2 cellular contexts compared by ENCODE assay signal in genomic region chr2:181419124-181419855, GRCh38.
TF ChIP-seq lines count a peak whose summit lies in the region.

No MANE protein-coding gene starts in this region.

TF ChIP-seq in GM12878, 131 proteins besides CTCF, POLR2A, EP300 and RAD21:
- TF ChIP-seq PML (IDR thresholded peaks at IDR 0.05; ENCODE audit: low read length), result no peak
- TF ChIP-seq SMARCA5 (IDR thresholded peaks at IDR 0.05), result no peak
- no peak for TF ChIP-seq NBN (IDR thresholded peaks at IDR 0.05)
- peak; percentile 50; the same call in 1 of the 2 replicates for TF ChIP-seq ATF7 (IDR thresholded peaks at IDR 0.05; ENCODE audit: low read depth)
- TF ChIP-seq ZBTB40 (IDR thresholded peaks at IDR 0.05; ENCODE audit: borderline replicate concordance), result no peak
- TF ChIP-seq NRF1 (conservative IDR thresholded peaks at IDR 0.05; ENCODE audit: low read depth, low read length), result no peak
- TF ChIP-seq CHD2 (IDR thresholded peaks at IDR 0.05; ENCODE audit: borderline replicate concordance, low read depth, low read length), result no peak
- TF ChIP-seq USF2 (IDR thresholded peaks at IDR 0.05; ENCODE audit: borderline replicate concordance, low read depth, low read length), result no peak

TF ChIP-seq in SK-N-SH treated with all-trans-retinoic acid at 6 μM for 48 hours, 23 proteins besides CTCF, POLR2A, EP300 and RAD21:
- TF ChIP-seq SNAI2 (CRISPR knock-in tag; IDR thresholded peaks at IDR 0.05), result no peak
- TF ChIP-seq CSDC2 (CRISPR knock-in tag; IDR thresholded peaks at IDR 0.05), result no peak
- no peak for TF ChIP-seq TOX (CRISPR knock-in tag; IDR thresholded peaks at IDR 0.05; ENCODE audit: borderline replicate concordance)
- no peak for TF ChIP-seq ZNF565 (CRISPR knock-in tag; conservative IDR thresholded peaks at IDR 0.05; ENCODE audit: low read depth)
- no peak for TF ChIP-seq ZNF8 (CRISPR knock-in tag; IDR thresholded peaks at IDR 0.05)
- no peak for TF ChIP-seq CREB5 (CRISPR knock-in tag; IDR thresholded peaks at IDR 0.05; ENCODE audit: low read depth)
- TF ChIP-seq ISL1 (CRISPR knock-in tag; IDR thresholded peaks at IDR 0.05), result no peak
- TF ChIP-seq POU6F1 (CRISPR knock-in tag; IDR thresholded peaks at IDR 0.05; ENCODE audit: borderline replicate concordance, low read depth), result no peak
- TF ChIP-seq PATZ1 (CRISPR knock-in tag; IDR thresholded peaks at IDR 0.05; ENCODE audit: borderline replicate concordance), result no peak
- no peak for TF ChIP-seq TSHZ2 (CRISPR knock-in tag; IDR thresholded peaks at IDR 0.05)
- TF ChIP-seq ZFP3 (CRISPR knock-in tag; IDR thresholded peaks at IDR 0.05), result no peak
- TF ChIP-seq TCF4 (CRISPR knock-in tag; IDR thresholded peaks at IDR 0.05; ENCODE audit: borderline replicate concordance), result no peak
- TF ChIP-seq ESRRG (CRISPR knock-in tag; IDR thresholded peaks at IDR 0.05), result no peak
- no peak for TF ChIP-seq ZFP30 (CRISPR knock-in tag; IDR thresholded peaks at IDR 0.05)
- TF ChIP-seq RARB (CRISPR knock-in tag; IDR thresholded peaks at IDR 0.05), result no peak
- TF ChIP-seq ZC3H10 (CRISPR knock-in tag; IDR thresholded peaks at IDR 0.05), result no peak
